Comparison of ENCODE assay signal across 1 cellular context in genomic region chrX:149682956-149683947, GRCh38.
A peak's percentile ranks its signal among the peaks of the same experiment; 100 is the strongest.
TF ChIP-seq lines count a peak whose summit lies in the region.

No MANE protein-coding gene starts in this region.

TF ChIP-seq in H1, 55 proteins besides CTCF, POLR2A, EP300 and RAD21:
- TF ChIP-seq YY1 (IDR thresholded peaks at IDR 0.05; ENCODE audit: low read depth, low read length) (no peak), MAFK (IDR thresholded peaks at IDR 0.05; ENCODE audit: low read depth, low read length) (peak; percentile 59; the same call in 1 of the 2 replicates), E2F6 (IDR thresholded peaks at IDR 0.05) (no peak)
